Comparison of ENCODE assay signal across 19 cellular contexts in the genomic region with DNA sequence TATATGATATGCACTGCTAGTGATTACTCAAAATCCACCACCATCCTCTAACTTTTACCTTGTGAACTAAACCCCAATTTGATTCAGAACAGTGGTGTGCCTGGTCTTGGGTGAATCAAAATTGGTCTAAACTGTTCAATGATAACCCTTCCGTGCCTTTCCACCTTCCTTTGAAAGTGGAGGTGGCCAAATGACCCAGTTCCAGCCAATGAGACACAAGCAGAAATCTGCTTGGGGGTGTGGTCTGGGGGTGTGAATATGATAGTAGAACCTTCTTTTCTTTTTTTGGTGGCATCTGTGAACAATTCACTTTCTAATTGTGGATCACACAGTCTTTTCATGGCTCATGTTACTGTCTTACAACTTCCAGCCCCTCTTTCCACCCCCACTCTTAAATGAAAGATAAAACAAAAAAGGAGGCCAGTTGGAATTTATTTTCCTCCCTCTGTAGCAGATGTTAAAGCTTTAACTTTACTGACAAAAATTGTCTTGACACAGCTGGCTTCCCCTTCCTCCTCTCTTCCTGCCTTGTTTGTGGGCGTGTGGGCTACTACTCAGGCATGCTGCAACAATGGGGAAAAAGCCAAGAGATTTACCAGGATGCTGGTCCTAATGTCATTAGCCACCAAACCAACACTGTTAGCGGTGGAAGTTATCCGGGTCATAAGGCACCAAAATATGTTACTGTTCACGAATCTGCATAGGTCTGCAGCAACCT. TPM values are rescaled to one million over a fixed set of nuclear protein-coding genes. Genes with fewer than 3 reads are reported as not detected.
A peak's percentile ranks its signal among the peaks of the same experiment; 100 is the strongest.
DNase-seq lines count a peak whose midpoint lies in the region; ATAC-seq and TF ChIP-seq lines count a peak whose summit lies in the region.
"Had no signal": no experiment of that assay in that cellular context is flagged by ENCODE, and none has a peak within 500 bp of the region (broad histone marks: within the 10 kb centered on the region; RNA-seq: fewer than 3 reads in every experiment).

No MANE protein-coding gene starts in this region.

- H3K36me3 ChIP-seq in SK-N-SH (replicated peaks in 1 of 2; ENCODE audit: control insufficient read depth in 1 of 2, insufficient read depth in 2 of 2, low read length in 1 of 2) (no peaks in the 10 kb centered on the region), gastrocnemius medialis (no peaks in the 10 kb centered on the region), smooth muscle cell (ENCODE audit: low read depth) (no peaks in the 10 kb centered on the region), stomach (no peaks in the 10 kb centered on the region), MG63 (no peaks in the 10 kb centered on the region)
- H3K36me3 ChIP-seq: right atrium auricular region, tibial nerve had no signal

- H3K4me2 ChIP-seq in SK-N-SH (no peak overlapping the region), smooth muscle cell (no peak overlapping the region)

- H3K4me3 ChIP-seq in SK-N-SH (ENCODE audit: low read depth in 2 of 2, low read length in 1 of 2) (no peak overlapping the region), gastrocnemius medialis (no peak overlapping the region), smooth muscle cell (no peak overlapping the region), stomach (no peak overlapping the region), MG63 (no peak overlapping the region)
- H3K4me3 ChIP-seq: right atrium auricular region, tibial nerve had no signal

- H3K79me2 ChIP-seq in SK-N-SH (ENCODE audit: insufficient read depth) (no peaks in the 10 kb centered on the region), smooth muscle cell (ENCODE audit: low read depth) (no peaks in the 10 kb centered on the region)

- intact Hi-C loops in gastrocnemius medialis (cut with DNase I; ENCODE audit: low total_unique reads) (no loop called here), stomach (cut with DNase I; ENCODE audit: low total_unique reads) (no loop called here)

- no peak for TF ChIP-seq EP300 in SK-N-SH (IDR thresholded peaks at IDR 0.05; ENCODE audit: borderline replicate concordance in 1 of 2, low read depth in 1 of 2, low read length in 1 of 2)
- TF ChIP-seq EP300 in stomach (IDR thresholded peaks at IDR 0.05), result no peak

- H3K27me3 Mint-ChIP-seq in endothelial cell (ENCODE audit: unreplicated experiment), result peaks cover 2% of the 10 kb centered on the region
- H3K27me3 Mint-ChIP-seq: central memory CD8-positive, alpha-beta T cell had no signal

- CTCF ChIA-PET in SK-N-SH (lab: Yijun Ruan, JAX), result interaction anchor here (0.6 to 2.2 kb wide), 4 partner anchors 9 to 256 kb away, joined by 3 to 10 read pairs (median 4); no protein-coding TSS in a partner anchor

- peak overlapping the region; percentile 49 for H3K4me3 Mint-ChIP-seq in endothelial cell (ENCODE audit: unreplicated experiment)
- H3K4me3 Mint-ChIP-seq: central memory CD8-positive, alpha-beta T cell had no signal

- in situ Hi-C loops in gastrocnemius medialis (cut with MboI; ENCODE audit: low sequenced_read_pairs in 4 of 4), result no loop called here

- H3K4me1 ChIP-seq in SK-N-SH (ENCODE audit: control insufficient read depth in 1 of 2, insufficient read depth in 2 of 2, low read depth in 1 of 2, low read length in 1 of 2) (peaks cover 0 to 2% of the 10 kb centered on the region in 2 experiments; a peak in 1 of 4 replicates), gastrocnemius medialis (peaks cover 14 to 19% of the 10 kb centered on the region in 2 donors), smooth muscle cell (ENCODE audit: low read depth) (no peaks in the 10 kb centered on the region), stomach (peaks cover 0 to 10% (median 0%) of the 10 kb centered on the region in 4 donors)
- H3K4me1 ChIP-seq: right atrium auricular region had no signal

- POLR2A ChIA-PET in SK-N-SH (lab: Yijun Ruan, JAX), result no interaction called here

- TF ChIP-seq CTCF in SK-N-SH (IDR thresholded peaks at IDR 0.05) (no peak), endothelial cell (IDR thresholded peaks at IDR 0.05; ENCODE audit: unreplicated experiment) (no peak), gastrocnemius medialis (IDR thresholded peaks at IDR 0.05 in 4 of 5, conservative IDR thresholded peaks at IDR 0.05 in 1 of 5) (no peak), smooth muscle cell (IDR thresholded peaks at IDR 0.05; ENCODE audit: borderline replicate concordance, insufficient read depth, poor library complexity, severe bottlenecking) (no peak), stomach (IDR thresholded peaks at IDR 0.05) (no peak)

- H3K9me3 ChIP-seq in SK-N-SH (no peaks in the 10 kb centered on the region), gastrocnemius medialis (no peaks in the 10 kb centered on the region), smooth muscle cell (replicated peaks; ENCODE audit: low read depth) (no peaks in the 10 kb centered on the region), stomach (no peaks in the 10 kb centered on the region), MG63 (no peaks in the 10 kb centered on the region)
- H3K9me3 ChIP-seq: right atrium auricular region, tibial nerve had no signal

- H3K9me2 ChIP-seq in SK-N-SH, result no peaks in the 10 kb centered on the region

- peak; percentile 74 for ATAC-seq in SK-N-SH treated with all-trans-retinoic acid at 6 μM for 48 hours
- ATAC-seq in gastrocnemius medialis, result no peak

- H3K27ac Mint-ChIP-seq in endothelial cell (ENCODE audit: unreplicated experiment), result peak overlapping the region; percentile 80

- no peak for TF ChIP-seq RAD21 in SK-N-SH (IDR thresholded peaks at IDR 0.05; ENCODE audit: low read length)

- no peaks in the 10 kb centered on the region for H3K9me3 Mint-ChIP-seq in endothelial cell (ENCODE audit: unreplicated experiment)
- H3K9me3 Mint-ChIP-seq: central memory CD8-positive, alpha-beta T cell had no signal

- no peak for DNase-seq in SK-N-SH
- DNase-seq in Kasumi-1 (lab: John Stamatoyannopoulos, UW), result peak; percentile 77 to 85
- DNase-seq in endothelial cell (ENCODE audit: low spot score), result no peak
- DNase-seq in gastrocnemius medialis, result no peak
- no peak for DNase-seq in smooth muscle cell (lab: John Stamatoyannopoulos, UW; ENCODE audit: unreplicated experiment)
- DNase-seq in stomach, result no peak
- DNase-seq in MG63, result no peak
- DNase-seq: activated CD4-positive, CD25-positive, alpha-beta regulatory T cell; activated CD8-positive, alpha-beta memory T cell treated with anti-CD3 and anti-CD28 coated beads, Interleukin-2, amount 50 U/mL, for 4 hours; IMR-90; mammary epithelial cell; NCI-H1105; NCI-H2171; T-helper 1 cell had no signal

- peaks cover 13% of the 10 kb centered on the region for H3K4me1 Mint-ChIP-seq in endothelial cell (ENCODE audit: unreplicated experiment)

- TF ChIP-seq POLR2A in gastrocnemius medialis (IDR thresholded peaks at IDR 0.05) (no peak), stomach (IDR thresholded peaks at IDR 0.05) (no peak)

- H3K9ac ChIP-seq in SK-N-SH, result no peak overlapping the region
- H3K9ac ChIP-seq in smooth muscle cell (ENCODE audit: low read depth), result no peak overlapping the region

- no peaks in the 10 kb centered on the region for H4K20me1 ChIP-seq in SK-N-SH (ENCODE audit: insufficient read depth)
- H4K20me1 ChIP-seq in smooth muscle cell (ENCODE audit: low read depth), result no peaks in the 10 kb centered on the region

- H3K36me3 Mint-ChIP-seq in endothelial cell (ENCODE audit: low read depth, unreplicated experiment), result peaks cover 6% of the 10 kb centered on the region

- peak overlapping the region in 1 of 2 experiments; percentile 30; a peak in 2 of 4 replicates for H3K27ac ChIP-seq in SK-N-SH (ENCODE audit: low read depth in 2 of 2, low read length in 1 of 2)
- H3K27ac ChIP-seq in gastrocnemius medialis, result peak overlapping the region; percentile 54 to 76 (median 69)
- H3K27ac ChIP-seq in smooth muscle cell (ENCODE audit: low read depth), result no peak overlapping the region
- no peak overlapping the region for H3K27ac ChIP-seq in stomach
- H3K27ac ChIP-seq: 22Rv1, right atrium auricular region, tibial nerve had no signal

- H3K27me3 ChIP-seq in SK-N-SH (ENCODE audit: insufficient read depth) (no peaks in the 10 kb centered on the region), gastrocnemius medialis (no peaks in the 10 kb centered on the region), smooth muscle cell (ENCODE audit: low read depth) (no peaks in the 10 kb centered on the region), stomach (no peaks in the 10 kb centered on the region), MG63 (no peaks in the 10 kb centered on the region)
- H3K27me3 ChIP-seq: right atrium auricular region, tibial nerve had no signal

- no peak overlapping the region for H2AFZ ChIP-seq in SK-N-SH (ENCODE audit: low read depth)
- no peak overlapping the region for H2AFZ ChIP-seq in smooth muscle cell (ENCODE audit: low read depth)

- WGBS in SK-N-SH (ENCODE audit: low lambda C conversion rate), result 62% methylated on average over 5 of the region's 5 CpGs
- WGBS in smooth muscle cell (ENCODE audit: low lambda C conversion rate), result 90% methylated on average over 5 of the region's 5 CpGs
- 43 to 62% (median 46%) methylated on average over 5 of the region's 5 CpGs for WGBS in stomach, 5 donors

- H3F3A ChIP-seq in SK-N-SH (replicated peaks; ENCODE audit: insufficient read depth) (no peaks in the 10 kb centered on the region), smooth muscle cell (ENCODE audit: low read depth) (no peaks in the 10 kb centered on the region)

TF ChIP-seq in SK-N-SH treated with all-trans-retinoic acid at 6 μM for 48 hours, 23 proteins besides CTCF, POLR2A, EP300 and RAD21 (continues in another document):
- no peak for TF ChIP-seq SNAI2 (CRISPR knock-in tag; IDR thresholded peaks at IDR 0.05)
- TF ChIP-seq ZNF70 (CRISPR knock-in tag; IDR thresholded peaks at IDR 0.05), result no peak

TF ChIP-seq in SK-N-SH, 30 proteins besides CTCF, POLR2A, EP300 and RAD21 (continues in another document):
- no peak for TF ChIP-seq MXI1 (IDR thresholded peaks at IDR 0.05; ENCODE audit: low read depth, low read length)
- no peak for TF ChIP-seq NFIC (IDR thresholded peaks at IDR 0.05; ENCODE audit: borderline replicate concordance)

RNA-seq across cellular contexts. Expression of a gene that starts 58.8 kb away (rescaled TPM):
- 12.3 and 12.5 TPM in 2 replicates for polyA plus RNA-seq in SK-N-SH (2012; rRNA removed)
- 6.8 and 7.0 TPM in 2 replicates for polyA plus RNA-seq in SK-N-SH (2012; cell fraction: cytosol; rRNA removed)
- polyA plus RNA-seq in SK-N-SH (2012; cell fraction: nucleus; rRNA removed), result 23.4 and 77.4 TPM in 2 replicates
- 8.1 TPM for total RNA-seq in endothelial cell (ENCODE audit: unreplicated experiment)
- 1 to 10 TPM; 1.8 to 6.3 (median 3.0) TPM for total RNA-seq in gastrocnemius medialis
- 5.5 and 6.0 TPM in 2 replicates for total RNA-seq in smooth muscle cell
- 2.4 and 3.6 TPM in 2 replicates for polyA plus RNA-seq in smooth muscle cell
- total RNA-seq in stomach, result 10 to 100 TPM in 4 of 5 donors, 1 to 10 TPM in 1; 1.2 to 58.4 (median 24.6) TPM
- polyA plus RNA-seq in stomach, result 1 to 10 TPM; 1.2 to 2.3 (median 1.8) TPM
- total RNA-seq in MG63 (2014; rRNA removed; shearing (Covaris generic); ENCODE audit: low replicate concordance), result 0.66 and 5.9 TPM in 2 replicates

Comparison
In these comparisons a context has a peak if more than half of its experiments do, and no peak if none do; other contexts are left out.
1. DNase-seq: peak in Kasumi-1 (2 of 2); none in SK-N-SH (single experiment), endothelial cell (single experiment), gastrocnemius medialis (0 of 2), smooth muscle cell (single experiment), stomach (single experiment) and MG63 (single experiment).
2. H3K27ac ChIP-seq: peak in gastrocnemius medialis (4 of 4); none in smooth muscle cell (single experiment) and stomach (0 of 5).